18 cellular contexts compared by ENCODE assay signal in the genomic region with DNA sequence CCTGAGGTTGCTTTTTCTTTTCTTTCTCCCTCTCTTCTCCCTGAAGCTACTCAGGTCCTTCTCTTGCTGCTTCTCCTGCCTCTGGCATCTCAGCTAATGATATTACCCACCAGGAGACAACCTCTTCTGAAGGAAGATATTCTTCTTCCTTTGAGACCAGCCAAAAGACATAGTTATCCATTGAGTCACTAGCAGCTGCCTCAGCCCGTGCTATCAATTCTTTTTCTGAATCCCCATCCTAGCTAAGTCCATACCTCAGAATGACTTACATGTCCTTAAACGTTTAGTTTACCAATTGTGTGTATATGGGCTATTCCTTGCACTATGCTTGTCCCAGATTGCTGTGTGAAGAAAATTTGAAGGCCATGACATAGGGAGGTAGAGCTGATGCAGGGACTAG. TPM values are rescaled to one million over a fixed set of nuclear protein-coding genes. Genes with fewer than 3 reads are reported as not detected.
DNase-seq lines count a peak whose midpoint lies in the region; ATAC-seq, FAIRE-seq and TF ChIP-seq lines count a peak whose summit lies in the region.
"Had no signal": no experiment of that assay in that cellular context is flagged by ENCODE, and none has a peak within 500 bp of the region (broad histone marks: within the 10 kb centered on the region; RNA-seq: fewer than 3 reads in every experiment).

No MANE protein-coding gene starts in this region.

- H3K9me3 Mint-ChIP-seq in Calu3 (ENCODE audit: low read depth, unreplicated experiment) (peaks cover 4% of the 10 kb centered on the region), nephron (peaks cover 22% of the 10 kb centered on the region)
- peaks cover 11 to 38% (median 20%) of the 10 kb centered on the region in 11 donors for H3K9me3 Mint-ChIP-seq in naive thymus-derived CD4-positive, alpha-beta T cell

- no peak for DNase-seq in Calu3
- DNase-seq in amniotic epithelial cell (ENCODE audit: low read depth) = peak; percentile 3
- DNase-seq in keratinocyte (ENCODE audit: low read depth, low spot score) = no peak
- no peak for DNase-seq in NCI-H82 (lab: John Stamatoyannopoulos, UW)
- no peak for DNase-seq in HEK293T (ENCODE audit: extremely low spot score)
- DNase-seq in D721Med (ENCODE audit: insufficient read length, low spot score) = no peak
- no peak for DNase-seq in naive thymus-derived CD4-positive, alpha-beta T cell
- DNase-seq: COR-L47, GDM1, NCI-H146, NCI-H2227 treated with DMSO at 0.1 percent for 48 hours, NCI-H526, OCI-M1 had no signal

- H3K27me3 Mint-ChIP-seq in Calu3 (ENCODE audit: unreplicated experiment) (no peaks in the 10 kb centered on the region), nephron (ENCODE audit: low read depth) (no peaks in the 10 kb centered on the region)
- H3K27me3 Mint-ChIP-seq in naive thymus-derived CD4-positive, alpha-beta T cell = peaks cover 4 to 14% (median 7%) of the 10 kb centered on the region in 5 donors

- H3K27ac Mint-ChIP-seq in Calu3 (ENCODE audit: unreplicated experiment) = peak overlapping the region; percentile 63
- peak overlapping the region in 2 of 3 experiments; percentile 23 to 62 for H3K27ac Mint-ChIP-seq in nephron
- no peak overlapping the region for H3K27ac Mint-ChIP-seq in naive thymus-derived CD4-positive, alpha-beta T cell

- TF ChIP-seq CTCF in Calu3 (IDR thresholded peaks at IDR 0.05; ENCODE audit: unreplicated experiment) (no peak), keratinocyte (optimal IDR thresholded peaks at IDR 0.05 in 1 of 3, IDR thresholded peaks at IDR 0.05 in 1 of 3, conservative IDR thresholded peaks at IDR 0.05 in 1 of 3; ENCODE audit: extremely low read depth in 1 of 3, insufficient read depth in 2 of 3, low read length in 3 of 3) (no peak), nephron (IDR thresholded peaks at IDR 0.05; ENCODE audit: unreplicated experiment in 3 of 3) (no peak), D721Med (IDR thresholded peaks at IDR 0.05; ENCODE audit: insufficient read depth, missing control alignments) (no peak)

- FAIRE-seq in keratinocyte (lab: Jason Lieb, UNC) (peak; percentile 70), D721Med (lab: Jason Lieb, UNC) (no peak)
- FAIRE-seq: A204.1 had no signal

- POLR2A ChIA-PET in HEK293T (lab: Yijun Ruan, JAX) = no interaction called here
- POLR2A ChIA-PET in naive thymus-derived CD4-positive, alpha-beta T cell (lab: Charles Lee) = no interaction called here

- H3K4me3 Mint-ChIP-seq in Calu3 (ENCODE audit: low read depth, unreplicated experiment) (no peak overlapping the region), nephron (no peak overlapping the region)
- H3K4me3 Mint-ChIP-seq in naive thymus-derived CD4-positive, alpha-beta T cell = peak overlapping the region in 1 of 10 donors; percentile 2

- intact Hi-C loops in Calu3 (cut with micrococcal nuclease; ENCODE audit: unreplicated experiment) = no loop called here
- intact Hi-C loops in naive thymus-derived CD4-positive, alpha-beta T cell (cut with micrococcal nuclease) = no loop called here

- dilution Hi-C loops in keratinocyte (cut with MboI; ENCODE audit: extremely low pct_ligation_motif_present, low sequenced_read_pairs) = no loop called here

- no TSS peak for BruUV-seq in Calu3 (replicated peaks; lab: Mats Ljungman, UMichigan)

- H2AFZ ChIP-seq in keratinocyte (ENCODE audit: control insufficient read depth, low read length) = no peak overlapping the region

- H3K4me1 ChIP-seq in keratinocyte (ENCODE audit: control insufficient read depth, extremely low read depth, insufficient read depth, low read length) = peaks cover 3% of the 10 kb centered on the region
- no peaks in the 10 kb centered on the region for H3K4me1 ChIP-seq in naive thymus-derived CD4-positive, alpha-beta T cell (ENCODE audit: control insufficient read depth in 2 of 2, insufficient read depth in 2 of 2, low read length in 2 of 2)
- H3K4me1 ChIP-seq: SJSA1 had no signal

- H3K36me3 Mint-ChIP-seq in Calu3 (ENCODE audit: insufficient read depth, unreplicated experiment) (peaks cover 6% of the 10 kb centered on the region), nephron (ENCODE audit: low read depth) (peaks cover 16% of the 10 kb centered on the region)
- H3K36me3 Mint-ChIP-seq in naive thymus-derived CD4-positive, alpha-beta T cell = peaks cover 2 to 43% (median 16%) of the 10 kb centered on the region in 5 donors

- ATAC-seq in naive thymus-derived CD4-positive, alpha-beta T cell = no peak

- H3K4me1 Mint-ChIP-seq in Calu3 (ENCODE audit: low read depth, unreplicated experiment) (peaks cover 16% of the 10 kb centered on the region), nephron (no peaks in the 10 kb centered on the region)
- no peaks in the 10 kb centered on the region for H3K4me1 Mint-ChIP-seq in naive thymus-derived CD4-positive, alpha-beta T cell

- H3K9me3 ChIP-seq in keratinocyte (ENCODE audit: control insufficient read depth, low read depth, low read length) = no peaks in the 10 kb centered on the region
- H3K9me3 ChIP-seq in naive thymus-derived CD4-positive, alpha-beta T cell (ENCODE audit: control insufficient read depth in 2 of 3, low read length in 3 of 3) = peaks cover 0 to 3% (median 0%) of the 10 kb centered on the region in 3 experiments
- H3K9me3 ChIP-seq: SJSA1 had no signal

- CTCF ChIA-PET in Calu3 (lab: Charles Lee) (interaction anchor here (0.9 to 1.3 kb wide), 2 partner anchors 27 to 46 kb away, joined by 3 to 4 read pairs; no protein-coding TSS in a partner anchor), HEK293T (lab: Yijun Ruan, JAX) (no interaction called here)
- CTCF ChIA-PET in naive thymus-derived CD4-positive, alpha-beta T cell (lab: Charles Lee) = no interaction called here

- no peaks in the 10 kb centered on the region for H3K9me1 ChIP-seq in keratinocyte (ENCODE audit: control insufficient read depth, extremely low read depth, insufficient read depth, low read length)

- H3K79me2 ChIP-seq in keratinocyte (ENCODE audit: control insufficient read depth, insufficient read depth, low read length) = no peaks in the 10 kb centered on the region

- no peak overlapping the region for H3K9ac ChIP-seq in keratinocyte (ENCODE audit: control insufficient read depth, extremely low read depth, insufficient read depth, low read length)

- H3K27me3 ChIP-seq in keratinocyte (ENCODE audit: control insufficient read depth, extremely low read depth, insufficient read depth, low read length) = no peaks in the 10 kb centered on the region
- H3K27me3 ChIP-seq in naive thymus-derived CD4-positive, alpha-beta T cell (ENCODE audit: control insufficient read depth in 2 of 2, insufficient read depth in 2 of 2, low read length in 2 of 2) = no peaks in the 10 kb centered on the region
- H3K27me3 ChIP-seq: SJSA1 had no signal

- H3K36me3 ChIP-seq in keratinocyte (ENCODE audit: control insufficient read depth in 2 of 2, extremely low read depth in 1 of 2, insufficient read depth in 2 of 2, low read length in 2 of 2) = no peaks in the 10 kb centered on the region
- H3K36me3 ChIP-seq in naive thymus-derived CD4-positive, alpha-beta T cell (ENCODE audit: control insufficient read depth in 2 of 3, insufficient read depth in 3 of 3, low read length in 3 of 3) = no peaks in the 10 kb centered on the region
- H3K36me3 ChIP-seq: SJSA1 had no signal

- H3K27ac ChIP-seq in keratinocyte (ENCODE audit: control insufficient read depth, insufficient read depth, low read length) = no peak overlapping the region
- no peak overlapping the region for H3K27ac ChIP-seq in naive thymus-derived CD4-positive, alpha-beta T cell (ENCODE audit: low read depth, low read length)
- H3K27ac ChIP-seq: C4-2B, RWPE1, SJSA1 had no signal

- H3K4me3 ChIP-seq in keratinocyte (ENCODE audit: control insufficient read depth in 2 of 3, extremely low read depth in 1 of 3, insufficient read depth in 2 of 3, low read depth in 1 of 3, low read length in 3 of 3) = no peak overlapping the region
- no peak overlapping the region for H3K4me3 ChIP-seq in naive thymus-derived CD4-positive, alpha-beta T cell (ENCODE audit: low read length)
- H3K4me3 ChIP-seq: SJSA1 had no signal

- peak overlapping the region; percentile 32 for H3K4me2 ChIP-seq in keratinocyte (ENCODE audit: control insufficient read depth, extremely low read depth, insufficient read depth, low read depth, low read length)

- H4K20me1 ChIP-seq in keratinocyte (ENCODE audit: control insufficient read depth, extremely low read depth, insufficient read depth, low read length) = no peaks in the 10 kb centered on the region

TF ChIP-seq in HEK293T, 16 proteins besides CTCF, POLR2A, EP300 and RAD21:
- TF ChIP-seq TARDBP (IDR thresholded peaks at IDR 0.05) (no peak), SUZ12 (IDR thresholded peaks at IDR 0.05) (no peak), L3MBTL2 (conservative IDR thresholded peaks at IDR 0.05) (no peak), ARNT (IDR thresholded peaks at IDR 0.05) (no peak), HDGF (IDR thresholded peaks at IDR 0.05; ENCODE audit: borderline replicate concordance) (no peak), FOXA1 (IDR thresholded peaks at IDR 0.05) (no peak), SP1 (IDR thresholded peaks at IDR 0.05) (no peak)

RNA-seq across cellular contexts. Expression of a gene that starts 25.0 kb away (rescaled TPM):
- 33.3 and 34.1 TPM in 2 replicates for total RNA-seq in Calu3 (2022)
- 11.0 to 15.7 TPM (median 11.7 TPM) in 3 replicates for polyA plus RNA-seq in keratinocyte
- 24.0 TPM for polyA plus RNA-seq in keratinocyte (2011; ENCODE audit: low read depth)
- polyA plus RNA-seq in keratinocyte (2011; cell fraction: cytosol; rRNA removed) = 6.4 and 10.9 TPM in 2 replicates
- 20.9 and 30.1 TPM in 2 replicates for polyA plus RNA-seq in keratinocyte (2011; cell fraction: nucleus; rRNA removed)
- 10.0 and 23.6 TPM in 2 replicates for polyA plus RNA-seq in keratinocyte (2012; ENCODE audit: low replicate concordance)
- polyA minus RNA-seq in keratinocyte = 2.6 to 15.2 TPM (median 8.1 TPM) in 3 replicates
- polyA minus RNA-seq in keratinocyte (2011; cell fraction: cytosol; rRNA and poly(A)+ RNA removed) = 9.0 TPM
- polyA minus RNA-seq in keratinocyte (2011; cell fraction: nucleus; rRNA and poly(A)+ RNA removed) = 19.0 and 31.4 TPM in 2 replicates
- total RNA-seq in naive thymus-derived CD4-positive, alpha-beta T cell = 10 to 100 TPM; 15.6 to 71.2 (median 37.8) TPM
- 1 to 10 TPM; 2.3 to 2.8 TPM for polyA plus RNA-seq in naive thymus-derived CD4-positive, alpha-beta T cell

Comparison
In these comparisons a context has a peak if more than half of its experiments do, and no peak if none do; other contexts are left out.
1. H3K27ac Mint-ChIP-seq: peak in Calu3 (single experiment) and nephron (2 of 3); none in naive thymus-derived CD4-positive, alpha-beta T cell (0 of 9).